9 cellular contexts compared by ENCODE assay signal in genomic region chr22:24146791-24147353, GRCh38. TPM values are rescaled to one million over a fixed set of nuclear protein-coding genes. Genes with fewer than 3 reads are reported as not detected.
A peak's percentile ranks its signal among the peaks of the same experiment; 100 is the strongest.
DNase-seq lines count a peak whose midpoint lies in the region; ATAC-seq and TF ChIP-seq lines count a peak whose summit lies in the region.
"Had no signal": no experiment of that assay in that cellular context is flagged by ENCODE, and none has a peak within 500 bp of the region (broad histone marks: within the 10 kb centered on the region; RNA-seq: fewer than 3 reads in every experiment).

No MANE protein-coding gene starts in this region.

- H3K79me2 ChIP-seq in OCI-LY7 (ENCODE audit: insufficient read depth, low read depth, low read length), result no peaks in the 10 kb centered on the region

- H2AFZ ChIP-seq in OCI-LY7 (ENCODE audit: low read length), result no peak overlapping the region

- BruUV-seq in Caco-2 (replicated peaks; lab: Mats Ljungman, UMichigan) (no TSS peak), OCI-LY7 (replicated peaks; lab: Mats Ljungman, UMichigan) (no TSS peak)

- H3K27ac Mint-ChIP-seq in Caco-2 (ENCODE audit: unreplicated experiment) (peak overlapping the region; percentile 82), endothelial cell (ENCODE audit: unreplicated experiment) (no peak overlapping the region)
- H3K27ac Mint-ChIP-seq in activated CD8-positive, alpha-beta T cell treated with anti-CD3 and anti-CD28 coated beads, Interleukin-2, amount 10 ng/mL, durations not matched to agents 7 days and 5 days, result no peak overlapping the region

- POLR2A ChIA-PET in Caco-2 (lab: Charles Lee), result interaction anchor here (0.5 kb wide), 1 partner anchor 252 kb away, joined by 4 read pairs; no protein-coding TSS in a partner anchor
- POLR2A ChIA-PET in OCI-LY7 (lab: Charles Lee), result interaction anchor here (3.1 kb wide), 1 partner anchor 10 kb away, joined by 14 read pairs; no protein-coding TSS in a partner anchor
- POLR2A ChIA-PET in activated CD8-positive, alpha-beta T cell treated with anti-CD3 and anti-CD28 coated beads, Interleukin-2, amount 10 ng/mL, durations not matched to agents 7 days and 5 days (lab: Charles Lee), result interaction anchor here (3.9 kb wide), 1 partner anchor 9 kb away, joined by 30 read pairs; no protein-coding TSS in a partner anchor

- no peaks in the 10 kb centered on the region for H3K27me3 ChIP-seq in Caco-2 (replicated peaks; ENCODE audit: control insufficient read depth, insufficient read depth, low read length)

- H3K4me3 Mint-ChIP-seq in Caco-2 (ENCODE audit: unreplicated experiment) (no peak overlapping the region), endothelial cell (ENCODE audit: unreplicated experiment) (no peak overlapping the region)
- no peak overlapping the region for H3K4me3 Mint-ChIP-seq in activated CD8-positive, alpha-beta T cell treated with anti-CD3 and anti-CD28 coated beads, Interleukin-2, amount 10 ng/mL, durations not matched to agents 7 days and 5 days

- no peaks in the 10 kb centered on the region for H3K9me3 ChIP-seq in Caco-2
- H3K9me3 ChIP-seq in OCI-LY7 (ENCODE audit: low read length), result no peaks in the 10 kb centered on the region

- H3K4me1 ChIP-seq in Caco-2 (peaks cover 38% of the 10 kb centered on the region), OCI-LY7 (ENCODE audit: insufficient read depth, low read length, poor library complexity, severe bottlenecking) (peaks cover 30% of the 10 kb centered on the region)

- DNase-seq in Caco-2, result no peak
- no peak for DNase-seq in OCI-LY7 (ENCODE audit: low spot score)
- DNase-seq in fibroblast of gingiva (ENCODE audit: low read depth), result peak; percentile 86
- peak; percentile 45 for DNase-seq in putamen (ENCODE audit: low spot score)
- no peak for DNase-seq in activated CD8-positive, alpha-beta T cell treated with anti-CD3 and anti-CD28 coated beads, Interleukin-2, amount 10 ng/mL, durations not matched to agents 7 days and 5 days
- DNase-seq in SKM-1 treated with dmso at 0.1 percent for 144 hours (lab: John Stamatoyannopoulos, UW; ENCODE audit: unreplicated experiment), result no peak
- DNase-seq in endothelial cell (ENCODE audit: low spot score), result no peak
- DNase-seq: activated CD8-positive, alpha-beta memory T cell treated with anti-CD3 and anti-CD28 coated beads for 24 hours had no signal

- H3K27me3 Mint-ChIP-seq in Caco-2 (ENCODE audit: insufficient read depth, unreplicated experiment), result no peaks in the 10 kb centered on the region
- H3K27me3 Mint-ChIP-seq in activated CD8-positive, alpha-beta T cell treated with anti-CD3 and anti-CD28 coated beads, Interleukin-2, amount 10 ng/mL, durations not matched to agents 7 days and 5 days (ENCODE audit: low read depth), result no peaks in the 10 kb centered on the region
- peaks cover 3% of the 10 kb centered on the region for H3K27me3 Mint-ChIP-seq in endothelial cell (ENCODE audit: unreplicated experiment)

- no peak for ATAC-seq in activated CD8-positive, alpha-beta T cell treated with anti-CD3 and anti-CD28 coated beads, Interleukin-2, amount 10 ng/mL, durations not matched to agents 7 days and 5 days
- ATAC-seq in HG03135 (IDR thresholded peaks at IDR 0.05; ENCODE audit: unreplicated experiment), result no peak

- intact Hi-C loops in Caco-2 (cut with micrococcal nuclease; ENCODE audit: unreplicated experiment), result no loop called here
- intact Hi-C loops in OCI-LY7 (cut with micrococcal nuclease; ENCODE audit: unreplicated experiment), result no loop called here

- H3K4me2 ChIP-seq in OCI-LY7 (ENCODE audit: low read length), result peak overlapping the region; percentile 61; the same call in 1 of the 2 replicates

- H3K4me3 ChIP-seq in Caco-2 (ENCODE audit: low read depth, low read length) (no peak overlapping the region), OCI-LY7 (ENCODE audit: low read depth, low read length, poor library complexity, severe bottlenecking) (no peak overlapping the region)

- TF ChIP-seq CTCF in Caco-2 (IDR thresholded peaks at IDR 0.05; ENCODE audit: insufficient read depth in 1 of 2, low read depth in 1 of 2, low read length in 1 of 2, severe bottlenecking in 1 of 2, unreplicated experiment in 1 of 2) (no peak), OCI-LY7 (conservative IDR thresholded peaks at IDR 0.05; ENCODE audit: low read length) (no peak), endothelial cell (IDR thresholded peaks at IDR 0.05; ENCODE audit: unreplicated experiment) (no peak)

- H3K27ac ChIP-seq in OCI-LY7 (ENCODE audit: low read depth, low read length, poor library complexity, severe bottlenecking), result peak overlapping the region; percentile 61

- no peaks in the 10 kb centered on the region for H3K9me2 ChIP-seq in OCI-LY7 (ENCODE audit: insufficient read depth, low read length)

- peaks cover 3% of the 10 kb centered on the region for H3K36me3 ChIP-seq in Caco-2 (ENCODE audit: control insufficient read depth, insufficient read depth, low read length)
- H3K36me3 ChIP-seq in OCI-LY7 (ENCODE audit: insufficient read depth, low read length), result peaks cover 4% of the 10 kb centered on the region; the same call in 1 of the 2 replicates

- H3K4me1 Mint-ChIP-seq in Caco-2 (ENCODE audit: low read depth, unreplicated experiment), result peaks cover 33% of the 10 kb centered on the region
- peaks cover 75% of the 10 kb centered on the region for H3K4me1 Mint-ChIP-seq in activated CD8-positive, alpha-beta T cell treated with anti-CD3 and anti-CD28 coated beads, Interleukin-2, amount 10 ng/mL, durations not matched to agents 7 days and 5 days (ENCODE audit: low read depth)
- H3K4me1 Mint-ChIP-seq in endothelial cell (ENCODE audit: unreplicated experiment), result peaks cover 14% of the 10 kb centered on the region

- H3K36me3 Mint-ChIP-seq in Caco-2 (ENCODE audit: insufficient read depth, unreplicated experiment) (peaks cover 5% of the 10 kb centered on the region), endothelial cell (ENCODE audit: low read depth, unreplicated experiment) (no peaks in the 10 kb centered on the region)
- H3K36me3 Mint-ChIP-seq in activated CD8-positive, alpha-beta T cell treated with anti-CD3 and anti-CD28 coated beads, Interleukin-2, amount 10 ng/mL, durations not matched to agents 7 days and 5 days (ENCODE audit: low read depth), result peaks cover 19% of the 10 kb centered on the region

- H3K9me3 Mint-ChIP-seq in Caco-2 (ENCODE audit: unreplicated experiment) (no peaks in the 10 kb centered on the region), endothelial cell (ENCODE audit: unreplicated experiment) (no peaks in the 10 kb centered on the region)
- H3K9me3 Mint-ChIP-seq in activated CD8-positive, alpha-beta T cell treated with anti-CD3 and anti-CD28 coated beads, Interleukin-2, amount 10 ng/mL, durations not matched to agents 7 days and 5 days (ENCODE audit: insufficient read depth), result no peaks in the 10 kb centered on the region

- H4K20me1 ChIP-seq in OCI-LY7 (ENCODE audit: insufficient read depth, low read length), result no peaks in the 10 kb centered on the region

- CTCF ChIA-PET in Caco-2 (lab: Charles Lee) (interaction anchor here (0.8 to 2.8 kb wide), 5 partner anchors 8 to 716 kb away, joined by 3 to 20 read pairs (median 6); no protein-coding TSS in a partner anchor), OCI-LY7 (lab: Charles Lee; ENCODE audit: unreplicated experiment) (interaction anchor here (0.6 to 0.7 kb wide), 2 partner anchors 77 to 282 kb away, joined by 3 to 6 read pairs; no protein-coding TSS in a partner anchor)
- CTCF ChIA-PET in activated CD8-positive, alpha-beta T cell treated with anti-CD3 and anti-CD28 coated beads, Interleukin-2, amount 10 ng/mL, durations not matched to agents 7 days and 5 days (lab: Charles Lee), result interaction anchor here (0.9 to 6.2 kb wide), 4 partner anchors 9 to 252 kb away, joined by 4 to 73 read pairs (median 6); partner anchors contain the start of gene MIF

RNA-seq across cellular contexts. Expression of gene SUSD2, which starts 34.4 kb away (rescaled TPM):
- total RNA-seq in Caco-2 (2022) (7.0 and 8.6 TPM in 2 replicates), OCI-LY7 (2022) (0.38 and 0.39 TPM in 2 replicates), endothelial cell (ENCODE audit: unreplicated experiment) (0.38 TPM)
- 0.41 and 0.54 TPM in 2 replicates for total RNA-seq in OCI-LY7 (2014; rRNA removed; shearing (Covaris generic))
- 1 to 10 TPM; 1.3 to 1.9 TPM for total RNA-seq in activated CD8-positive, alpha-beta T cell treated with anti-CD3 and anti-CD28 coated beads, Interleukin-2, amount 10 ng/mL, durations not matched to agents 7 days and 5 days

Comparison
In these comparisons a context has a peak if more than half of its experiments do, and no peak if none do; other contexts are left out.
1. DNase-seq: peak in fibroblast of gingiva (single experiment) and putamen (single experiment); none in Caco-2 (0 of 2), OCI-LY7 (single experiment), activated CD8-positive, alpha-beta T cell treated with anti-CD3 and anti-CD28 coated beads, Interleukin-2, amount 10 ng/mL, durations not matched to agents 7 days and 5 days (single experiment), SKM-1 treated with dmso at 0.1 percent for 144 hours (single experiment) and endothelial cell (single experiment).